In the genomic region with DNA sequence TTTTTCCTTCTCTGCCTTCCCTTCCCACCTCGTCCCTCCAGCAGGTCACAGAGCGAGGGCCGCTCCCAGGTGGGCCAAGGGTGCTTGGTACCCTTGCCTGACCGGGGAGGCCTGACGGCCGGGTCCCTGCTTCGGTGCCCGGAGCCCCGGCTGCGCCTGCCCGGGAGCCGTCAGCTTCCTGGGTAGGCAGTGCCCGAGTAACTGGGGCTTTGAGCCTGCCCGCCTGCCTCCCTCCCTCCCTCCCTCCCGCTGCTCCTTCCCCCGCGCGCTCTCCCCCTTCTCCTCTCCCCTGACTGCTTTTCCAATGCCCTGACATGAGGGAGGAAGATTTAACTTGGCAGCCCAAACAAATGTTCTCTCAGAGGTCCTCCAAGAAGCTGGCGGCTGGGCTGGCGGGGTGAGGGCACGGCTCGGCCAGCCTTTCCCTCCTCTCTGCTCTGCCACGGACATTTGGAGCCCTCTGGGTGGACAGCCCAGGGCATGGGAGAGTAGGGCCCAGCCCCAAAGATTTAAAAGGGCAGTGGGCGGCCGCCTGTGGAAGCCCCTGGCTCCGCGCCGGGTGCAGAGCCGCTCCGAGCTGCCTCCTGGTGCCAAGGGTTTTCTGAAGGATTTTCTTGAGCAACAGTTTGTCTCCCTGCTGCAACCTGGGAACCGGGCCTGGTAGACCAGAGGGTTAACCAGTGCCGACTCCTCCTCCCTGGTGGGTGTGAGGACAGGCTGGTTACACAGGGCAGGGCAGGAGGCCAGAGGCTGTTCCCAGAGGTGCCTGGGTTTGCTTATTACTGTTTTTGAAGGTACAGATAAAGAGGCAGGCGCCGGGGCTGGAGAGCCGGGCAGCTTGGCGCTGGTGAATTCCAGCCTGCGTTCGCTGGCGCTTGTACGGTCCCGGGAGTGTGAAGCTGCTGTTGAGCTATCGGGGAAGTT, we compare ENCODE assay signal across 8 cellular contexts. TPM values are rescaled to one million over a fixed set of nuclear protein-coding genes. Genes with fewer than 3 reads are reported as not detected.
DNase-seq lines count a peak whose midpoint lies in the region; ATAC-seq and TF ChIP-seq lines count a peak whose summit lies in the region.

No MANE protein-coding gene starts in this region.

- H3K9me3 ChIP-seq in left lung: no peaks in the 10 kb centered on the region

- CTCF ChIA-PET in T-cell (lab: Charles Lee): interaction anchor here in 1 of 2 donors (0.6 kb wide), 2 partner anchors 47 to 1041 kb away, joined by 3 to 9 read pairs; no protein-coding TSS in a partner anchor

- H3K27me3 ChIP-seq in dorsolateral prefrontal cortex (no peaks in the 10 kb centered on the region), left lung (no peaks in the 10 kb centered on the region)

- peaks cover 39 to 74% of the 10 kb centered on the region in 2 donors for H3K4me1 ChIP-seq in left lung

- ATAC-seq in T-cell (replicated peaks in 1 of 4) (no peak), left lung (peak; percentile 68), HG03135 (IDR thresholded peaks at IDR 0.05; ENCODE audit: unreplicated experiment) (no peak)

- TF ChIP-seq CTCF in dorsolateral prefrontal cortex (IDR thresholded peaks at IDR 0.05 in 54 of 56, conservative IDR thresholded peaks at IDR 0.05 in 2 of 56; ENCODE audit: low read depth in 1 of 56, partially characterized antibody in 56 of 56): peak in 2 of 56 donors; percentile 15 to 17
- no peak for TF ChIP-seq CTCF in left lung (IDR thresholded peaks at IDR 0.05)

- 0 out of 2 replicates have a peak, but pooled peaks have one; percentile 23 for TF ChIP-seq RAD21 in Ishikawa (IDR thresholded peaks at IDR 0.05; ENCODE audit: low read depth)

- H3K27me3 Mint-ChIP-seq in T-cell: no peaks in the 10 kb centered on the region

- H3K36me3 ChIP-seq in left lung: no peaks in the 10 kb centered on the region

- peak overlapping the region; percentile 69 to 95 (median 79) for H3K4me3 Mint-ChIP-seq in T-cell

- H3K27ac ChIP-seq in dorsolateral prefrontal cortex: peak overlapping the region; percentile 1 to 99 (median 93)
- H3K27ac ChIP-seq in left lung: peak overlapping the region; percentile 94

- H3K4me3 ChIP-seq in dorsolateral prefrontal cortex (peak overlapping the region; percentile 60 to 94 (median 81)), left lung (peak overlapping the region; percentile 64 to 87)

- intact Hi-C loops in dorsolateral prefrontal cortex (cut with DNase I) (loop anchor here (2.0 to 5.0 kb wide), 4 partner anchors 76 to 1024 kb away; no protein-coding TSS in a partner anchor), left lung (cut with DNase I) (loop anchor here in 1 of 2 donors (5.0 to 10.0 kb wide), 2 partner anchors 74 to 116 kb away; no protein-coding TSS in a partner anchor)

- H3K9me3 Mint-ChIP-seq in T-cell: no peaks in the 10 kb centered on the region

- peak overlapping the region in 1 of 2 donors; percentile 44 for H3K27ac Mint-ChIP-seq in T-cell

- peak; percentile 53; the same call in 1 of the 2 replicates for TF ChIP-seq EP300 in Ishikawa (IDR thresholded peaks at IDR 0.05; ENCODE audit: borderline replicate concordance)

- peaks cover 39 to 57% (median 43%) of the 10 kb centered on the region in 3 donors for H3K4me1 Mint-ChIP-seq in T-cell

- DNase-seq in D341Med (ENCODE audit: low spot score) (peak; percentile 60), T-cell (peak in 1 of 34 experiments; percentile 12), dorsolateral prefrontal cortex (peak in 9 of 10 donors; percentile 65 to 81 (median 72)), left lung (peak; percentile 91 to 92)
- peak; percentile 27 for DNase-seq in stimulated activated CD4-positive, alpha-beta T cell treated with anti-CD3 and anti-CD28 coated beads, Interleukin-4, amount 100 ng/mL, for 1 hour
- no peak for DNase-seq in central memory CD4-positive, alpha-beta T cell

- POLR2A ChIA-PET in T-cell (lab: Charles Lee): no interaction called here

- H3K36me3 Mint-ChIP-seq in T-cell: no peaks in the 10 kb centered on the region

TF ChIP-seq in Ishikawa, 13 proteins besides CTCF, POLR2A, EP300 and RAD21:
- peak; percentile 73 for TF ChIP-seq NFIC (IDR thresholded peaks at IDR 0.05)
- TF ChIP-seq CEBPB (IDR thresholded peaks at IDR 0.05): peak; percentile 65
- TF ChIP-seq TEAD4 (IDR thresholded peaks at IDR 0.05): 0 out of 2 replicates have a peak, but pooled peaks have one; percentile 20
- TF ChIP-seq ZBTB7A (IDR thresholded peaks at IDR 0.05; ENCODE audit: low read depth): peak; percentile 19
- TF ChIP-seq, protein P1, sequence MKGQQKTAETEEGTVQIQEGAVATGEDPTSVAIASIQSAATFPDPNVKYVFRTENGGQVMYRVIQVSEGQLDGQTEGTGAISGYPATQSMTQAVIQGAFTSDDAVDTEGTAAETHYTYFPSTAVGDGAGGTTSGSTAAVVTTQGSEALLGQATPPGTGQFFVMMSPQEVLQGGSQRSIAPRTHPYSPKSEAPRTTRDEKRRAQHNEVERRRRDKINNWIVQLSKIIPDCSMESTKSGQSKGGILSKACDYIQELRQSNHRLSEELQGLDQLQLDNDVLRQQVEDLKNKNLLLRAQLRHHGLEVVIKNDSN (IDR thresholded peaks at IDR 0.05): 0 out of 2 replicates have a peak, but pooled peaks have one; percentile 7
- TF ChIP-seq, protein P2, sequence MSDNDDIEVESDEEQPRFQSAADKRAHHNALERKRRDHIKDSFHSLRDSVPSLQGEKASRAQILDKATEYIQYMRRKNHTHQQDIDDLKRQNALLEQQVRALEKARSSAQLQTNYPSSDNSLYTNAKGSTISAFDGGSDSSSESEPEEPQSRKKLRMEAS (IDR thresholded peaks at IDR 0.05): peak; percentile 61; the same call in 1 of the 2 replicates
- TF ChIP-seq EGR1 (IDR thresholded peaks at IDR 0.05): peak; percentile 11; the same call in 1 of the 2 replicates
- 0 out of 2 replicates have a peak, but pooled peaks have one; percentile 3 for TF ChIP-seq YY1 (IDR thresholded peaks at IDR 0.05; ENCODE audit: low read depth)
- no peak; the same call in 1 of the 2 replicates for TF ChIP-seq FOXM1 (IDR thresholded peaks at IDR 0.05; ENCODE audit: borderline replicate concordance, low read depth)
- TF ChIP-seq TAF1 (IDR thresholded peaks at IDR 0.05; ENCODE audit: low read depth): peak; percentile 45; the same call in 1 of the 2 replicates
- TF ChIP-seq, protein P3, sequence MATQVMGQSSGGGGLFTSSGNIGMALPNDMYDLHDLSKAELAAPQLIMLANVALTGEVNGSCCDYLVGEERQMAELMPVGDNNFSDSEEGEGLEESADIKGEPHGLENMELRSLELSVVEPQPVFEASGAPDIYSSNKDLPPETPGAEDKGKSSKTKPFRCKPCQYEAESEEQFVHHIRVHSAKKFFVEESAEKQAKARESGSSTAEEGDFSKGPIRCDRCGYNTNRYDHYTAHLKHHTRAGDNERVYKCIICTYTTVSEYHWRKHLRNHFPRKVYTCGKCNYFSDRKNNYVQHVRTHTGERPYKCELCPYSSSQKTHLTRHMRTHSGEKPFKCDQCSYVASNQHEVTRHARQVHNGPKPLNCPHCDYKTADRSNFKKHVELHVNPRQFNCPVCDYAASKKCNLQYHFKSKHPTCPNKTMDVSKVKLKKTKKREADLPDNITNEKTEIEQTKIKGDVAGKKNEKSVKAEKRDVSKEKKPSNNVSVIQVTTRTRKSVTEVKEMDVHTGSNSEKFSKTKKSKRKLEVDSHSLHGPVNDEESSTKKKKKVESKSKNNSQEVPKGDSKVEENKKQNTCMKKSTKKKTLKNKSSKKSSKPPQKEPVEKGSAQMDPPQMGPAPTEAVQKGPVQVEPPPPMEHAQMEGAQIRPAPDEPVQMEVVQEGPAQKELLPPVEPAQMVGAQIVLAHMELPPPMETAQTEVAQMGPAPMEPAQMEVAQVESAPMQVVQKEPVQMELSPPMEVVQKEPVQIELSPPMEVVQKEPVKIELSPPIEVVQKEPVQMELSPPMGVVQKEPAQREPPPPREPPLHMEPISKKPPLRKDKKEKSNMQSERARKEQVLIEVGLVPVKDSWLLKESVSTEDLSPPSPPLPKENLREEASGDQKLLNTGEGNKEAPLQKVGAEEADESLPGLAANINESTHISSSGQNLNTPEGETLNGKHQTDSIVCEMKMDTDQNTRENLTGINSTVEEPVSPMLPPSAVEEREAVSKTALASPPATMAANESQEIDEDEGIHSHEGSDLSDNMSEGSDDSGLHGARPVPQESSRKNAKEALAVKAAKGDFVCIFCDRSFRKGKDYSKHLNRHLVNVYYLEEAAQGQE (IDR thresholded peaks at IDR 0.05; ENCODE audit: low read depth): 0 out of 2 replicates have a peak, but pooled peaks have one; percentile 2
- peak; percentile 83 for TF ChIP-seq TCF12 (IDR thresholded peaks at IDR 0.05; ENCODE audit: low read depth)
- no peak; the same call in 1 of the 2 replicates for TF ChIP-seq CREB1 (IDR thresholded peaks at IDR 0.05; ENCODE audit: low read depth)

RNA-seq across cellular contexts. Expression of a gene that starts 2.1 kb away (rescaled TPM):
- total RNA-seq in T-cell: 10 to 100 TPM; 16.8 to 27.1 (median 21.2) TPM
- total RNA-seq in dorsolateral prefrontal cortex: 100 to 1,000 TPM in 47 of 120 experiments, 10 to 100 TPM in 73; 67.5 to 153 (median 96.5) TPM
- total RNA-seq in left lung: 10 to 100 TPM; 63.1 to 80.2 TPM
